In genomic region chr20:62960446-62961309, GRCh38 we compare ENCODE assay signal across 13 cellular contexts. TPM values are rescaled to one million over a fixed set of nuclear protein-coding genes. Genes with fewer than 3 reads are reported as not detected.
DNase-seq lines count a peak whose midpoint lies in the region; ATAC-seq, FAIRE-seq and TF ChIP-seq lines count a peak whose summit lies in the region.
"Not testable (repeated sequence)": the region's sequence is repeated elsewhere in the genome, so short reads cannot be mapped to it uniquely, and the experiment has no call there.
"Had no signal": no experiment of that assay in that cellular context is flagged by ENCODE, and none has a peak within 500 bp of the region (broad histone marks: within the 10 kb centered on the region; RNA-seq: fewer than 3 reads in every experiment).

No MANE protein-coding gene starts in this region.

- not testable (repeated sequence) for TF ChIP-seq POLR2A in H1 (IDR thresholded peaks at IDR 0.05; ENCODE audit: control extremely low read depth in 1 of 2, low read depth in 2 of 2, low read length in 2 of 2)
- TF ChIP-seq POLR2A in HepG2 (IDR thresholded peaks at IDR 0.05; ENCODE audit: insufficient read depth in 1 of 2, low read depth in 2 of 2, low read length in 2 of 2): 0 out of 4 replicates have a peak, but pooled peaks of 1 of the 2 experiments have one; percentile 4

- not testable (repeated sequence) for FAIRE-seq in H1 (lab: Jason Lieb, UNC); HepG2 (lab: Jason Lieb, UNC)

- H3K9ac ChIP-seq in SK-N-SH; H1 (replicated peaks in 1 of 4; ENCODE audit: extremely low read depth in 1 of 4, low read depth in 3 of 4, low read length in 3 of 4); HepG2 (ENCODE audit: insufficient read depth, low read depth, low read length): not testable (repeated sequence)

- H3K23ac ChIP-seq in H1 (ENCODE audit: insufficient read length): not testable (repeated sequence)

- intact Hi-C loops in HepG2 (cut with micrococcal nuclease; ENCODE audit: unreplicated experiment): not testable (repeated sequence)

- H3K18ac ChIP-seq in H1 (ENCODE audit: extremely low read depth, low read length): not testable (repeated sequence)

- not testable (repeated sequence) for H3K4me1 ChIP-seq in SK-N-SH (ENCODE audit: control insufficient read depth in 1 of 2, insufficient read depth in 2 of 2, low read depth in 1 of 2, low read length in 1 of 2); H1 (replicated peaks in 1 of 4; ENCODE audit: control insufficient read depth in 3 of 4, insufficient read depth in 4 of 4, low read length in 3 of 4)
- H3K4me1 ChIP-seq in HepG2 (ENCODE audit: insufficient read depth, low read length): peaks cover 24% of the 10 kb centered on the region

- H3K36me3 ChIP-seq in H7 (replicated peaks; ENCODE audit: control insufficient read depth, insufficient read depth, low read length); SK-N-SH (replicated peaks in 1 of 2; ENCODE audit: control insufficient read depth in 1 of 2, insufficient read depth in 2 of 2, low read length in 1 of 2): not testable (repeated sequence)
- H3K36me3 ChIP-seq in H1 (ENCODE audit: control insufficient read depth in 2 of 4, insufficient read depth in 4 of 4, low read length in 3 of 4) (peaks cover 1 to 13% (median 5%) of the 10 kb centered on the region in 4 experiments; a peak in 5 of 8 replicates), HepG2 (replicated peaks in 1 of 2; ENCODE audit: control insufficient read depth in 1 of 2, insufficient read depth in 2 of 2, low read length in 2 of 2) (peaks cover 79 to 95% of the 10 kb centered on the region in 2 experiments)

- not testable (repeated sequence) for H4K20me1 ChIP-seq in SK-N-SH (ENCODE audit: insufficient read depth)
- H4K20me1 ChIP-seq in H1 (replicated peaks in 1 of 2; ENCODE audit: control insufficient read depth in 1 of 2, insufficient read depth in 2 of 2, low read length in 2 of 2) (peaks cover 2 to 18% of the 10 kb centered on the region in 2 experiments), HepG2 (ENCODE audit: insufficient read depth, low read length) (peaks cover 77% of the 10 kb centered on the region)

- POLR2A ChIA-PET in SK-N-SH (lab: Yijun Ruan, JAX): not testable (repeated sequence)
- POLR2A ChIA-PET in H1 (lab: Charles Lee; ENCODE audit: partially characterized antibody): interaction anchor here (0.6 to 1.6 kb wide), 6 partner anchors 11 to 62 kb away, joined by 3 to 6 read pairs (median 3); partner anchors contain the start of gene GID8
- POLR2A ChIA-PET in HepG2 (lab: Yijun Ruan, JAX): interaction anchor here (0.9 to 1.0 kb wide), 2 partner anchors 10 to 12 kb away, joined by 3 to 4 read pairs; no protein-coding TSS in a partner anchor

- TF ChIP-seq CTCF in SK-N-SH (IDR thresholded peaks at IDR 0.05); H1 (IDR thresholded peaks at IDR 0.05; ENCODE audit: control extremely low read depth in 1 of 3, insufficient read depth in 1 of 3, low read depth in 1 of 3, low read length in 3 of 3): not testable (repeated sequence)
- 0 out of 2 replicates have a peak, but pooled peaks have one; percentile 1 for TF ChIP-seq CTCF in HepG2 (CRISPR knock-in tag; IDR thresholded peaks at IDR 0.05)

- H3K79me1 ChIP-seq in H1 (ENCODE audit: low read depth, low read length): not testable (repeated sequence)

- not testable (repeated sequence) for H3K4me2 ChIP-seq in SK-N-SH; HepG2 (ENCODE audit: low read depth, low read length)
- H3K4me2 ChIP-seq in H1 (ENCODE audit: insufficient read depth in 1 of 2, low read depth in 2 of 2, low read length in 2 of 2): 0 out of 4 replicates have a peak overlapping the region, but pooled peaks of 1 of the 2 experiments have one; percentile 6

- H3K9me3 ChIP-seq in SK-N-SH; H1 (ENCODE audit: insufficient read depth in 2 of 2, low read depth in 1 of 2, low read length in 1 of 2); HepG2 (ENCODE audit: low read length): not testable (repeated sequence)

- not testable (repeated sequence) for H4K91ac ChIP-seq in H1 (replicated peaks; ENCODE audit: insufficient read length, low read length)

- ATAC-seq in HepG2: not testable (repeated sequence)

- 75% methylated on average over 11 of the region's 31 CpGs for WGBS in SK-N-SH (ENCODE audit: low lambda C conversion rate)
- 92% methylated on average over 23 of the region's 31 CpGs; no CpG with 5 or more reads in 1 of the 2 experiments for WGBS in H1 (ENCODE audit: extremely low coverage in 1 of 2, insufficient coverage in 1 of 2, insufficient read length in 1 of 2, insufficient replicate concordance in 2 of 2, low coverage in 1 of 2, low lambda C conversion rate in 2 of 2, missing lambda C conversion rate in 1 of 2), 2 experiments
- 97% methylated on average over 21 of the region's 31 CpGs for WGBS in HepG2 (ENCODE audit: low lambda C conversion rate)

- not testable (repeated sequence) for H3F3A ChIP-seq in SK-N-SH (replicated peaks; ENCODE audit: insufficient read depth)

- not testable (repeated sequence) for H3K9me2 ChIP-seq in SK-N-SH

- not testable (repeated sequence) for BruUV-seq in HepG2 (replicated peaks; lab: Mats Ljungman, UMichigan)

- TF ChIP-seq RAD21 in SK-N-SH (IDR thresholded peaks at IDR 0.05; ENCODE audit: low read length); H1 (IDR thresholded peaks at IDR 0.05 in 1 of 2, conservative IDR thresholded peaks at IDR 0.05 in 1 of 2; ENCODE audit: low read depth in 2 of 2, low read length in 2 of 2); HepG2 (CRISPR knock-in tag; IDR thresholded peaks at IDR 0.05): not testable (repeated sequence)

- H3K4ac ChIP-seq in H1 (replicated peaks; ENCODE audit: insufficient read length, low read depth, low read length): not testable (repeated sequence)

- not testable (repeated sequence) for TF ChIP-seq EP300 in SK-N-SH (IDR thresholded peaks at IDR 0.05; ENCODE audit: borderline replicate concordance in 1 of 2, low read depth in 1 of 2, low read length in 1 of 2); H1 (IDR thresholded peaks at IDR 0.05; ENCODE audit: borderline replicate concordance in 1 of 2, low read depth in 2 of 2, low read length in 2 of 2); HepG2 (IDR thresholded peaks at IDR 0.05; ENCODE audit: low read depth in 2 of 2, low read length in 2 of 2); HepG2 (CRISPR knock-in tag; IDR thresholded peaks at IDR 0.05; ENCODE audit: borderline replicate concordance)

- not testable (repeated sequence) for H4K8ac ChIP-seq in H1 (ENCODE audit: extremely low read depth, insufficient read depth, low read length)

- H3K14ac ChIP-seq in H1 (ENCODE audit: insufficient read length): not testable (repeated sequence)

- not testable (repeated sequence) for H3K23me2 ChIP-seq in H1 (ENCODE audit: low read depth, low read length)

- not testable (repeated sequence) for H2BK120ac ChIP-seq in H1 (replicated peaks; ENCODE audit: low read depth, low read length)

- not testable (repeated sequence) for H2BK5ac ChIP-seq in H1 (ENCODE audit: low read depth, low read length)

- in situ Hi-C loops in HepG2 (cut with HindIII; ENCODE audit: extremely low pct_ligation_motif_present, low pct_unique_long_range_greater_than_20kb): not testable (repeated sequence)

- H2BK15ac ChIP-seq in H1 (ENCODE audit: low read length): not testable (repeated sequence)

- H3K79me2 ChIP-seq in SK-N-SH (ENCODE audit: insufficient read depth); H1 (ENCODE audit: control insufficient read depth in 1 of 2, insufficient read depth in 2 of 2, low read length in 2 of 2): not testable (repeated sequence)
- H3K79me2 ChIP-seq in HepG2 (ENCODE audit: insufficient read depth, low read length): peaks cover 22% of the 10 kb centered on the region

- not testable (repeated sequence) for H2AFZ ChIP-seq in SK-N-SH (ENCODE audit: low read depth); H1 (ENCODE audit: low read length); HepG2 (ENCODE audit: low read length)

- H3K4me3 ChIP-seq in H7 (ENCODE audit: insufficient read depth, low read depth, low read length); SK-N-SH (ENCODE audit: low read depth in 2 of 2, low read length in 1 of 2); H1 (ENCODE audit: extremely low read depth in 1 of 4, insufficient read depth in 2 of 4, low read depth in 3 of 4, low read length in 4 of 4); HepG2 (replicated peaks in 1 of 3; ENCODE audit: insufficient read depth in 1 of 3, low read depth in 2 of 3, low read length in 3 of 3): not testable (repeated sequence)

- not testable (repeated sequence) for H2BK20ac ChIP-seq in H1 (ENCODE audit: low read length)

- H3K27ac ChIP-seq in SK-N-SH (ENCODE audit: low read depth in 2 of 2, low read length in 1 of 2); H1 (ENCODE audit: low read depth, low read length); HepG2 (ENCODE audit: extremely low read length, insufficient read depth, low read length): not testable (repeated sequence)

- H2BK12ac ChIP-seq in H1 (ENCODE audit: low read depth, low read length): not testable (repeated sequence)

- H4K5ac ChIP-seq in H1 (ENCODE audit: insufficient read length, low read depth, low read length): not testable (repeated sequence)

- CTCF ChIA-PET in SK-N-SH (lab: Yijun Ruan, JAX) (interaction anchor here (1.0 to 1.8 kb wide), 6 partner anchors 10 to 50 kb away, joined by 4 to 8 read pairs (median 4); no protein-coding TSS in a partner anchor), H1 (lab: Charles Lee; ENCODE audit: partially characterized antibody) (interaction anchor here (0.6 to 1.9 kb wide), 6 partner anchors 10 to 577 kb away, joined by 3 to 9 read pairs (median 4); partner anchors contain the start of gene PTK6)
- CTCF ChIA-PET in HepG2 (lab: Yijun Ruan, JAX; ENCODE audit: low intra/inter-chr PET ratio, low total read pairs): not testable (repeated sequence)

- H2AK5ac ChIP-seq in H1 (ENCODE audit: low read depth, low read length): not testable (repeated sequence)

- DNase-seq in H7: peak; percentile 90
- DNase-seq in NCI-H146 (lab: John Stamatoyannopoulos, UW): peak; percentile 76
- DNase-seq in NCI-H2227 treated with DMSO at 0.1 percent for 48 hours (lab: John Stamatoyannopoulos, UW): peak; percentile 14
- DNase-seq in NCI-H82 treated with DMSO at 0.1 percent for 48 hours (lab: John Stamatoyannopoulos, UW; ENCODE audit: unreplicated experiment): peak; percentile 75
- DNase-seq in SK-N-SH: peak; percentile 72
- not testable (repeated sequence) for DNase-seq in H1 (ENCODE audit: low read depth in 1 of 2, low spot score in 2 of 2); HepG2 (ENCODE audit: low spot score)

- H3K56ac ChIP-seq in H1 (replicated peaks; ENCODE audit: insufficient read length, low read depth, low read length): not testable (repeated sequence)

- H3K27me3 ChIP-seq in H7 (ENCODE audit: control insufficient read depth, insufficient read depth, low read length); H1 (replicated peaks in 1 of 4; ENCODE audit: control insufficient read depth in 3 of 4, extremely low read depth in 1 of 4, insufficient read depth in 3 of 4, low read length in 3 of 4); HepG2 (ENCODE audit: control insufficient read depth in 1 of 2, insufficient read depth in 2 of 2, low read length in 2 of 2): not testable (repeated sequence)
- H3K27me3 ChIP-seq in SK-N-SH (ENCODE audit: insufficient read depth): 0 out of 2 replicates have a peak, but pooled peaks cover 11% of the 10 kb centered on the region

RNA-seq across cellular contexts. Expression of gene SLC17A9, which starts 8.2 kb away (rescaled TPM):
- total RNA-seq in H7 (2014; rRNA removed; shearing (Covaris generic)): 32.6 and 41.4 TPM in 2 replicates
- polyA plus RNA-seq in SK-N-SH (2012; rRNA removed): not detected in 2 replicates
- 0.01 TPM in 1 of 2 replicates, not detected in the other for polyA plus RNA-seq in SK-N-SH (2012; cell fraction: cytosol; rRNA removed)
- polyA plus RNA-seq in SK-N-SH (2012; cell fraction: nucleus; rRNA removed): 0.19 and 0.23 TPM in 2 replicates
- 31.1 and 35.2 TPM in 2 replicates for total RNA-seq in H1 (2021; fragmentation: NEBNext Ultra II Directional; extraction: Animal tissue kit (Norgen Biotek cat#: 25700))
- polyA plus RNA-seq in H1 (2011; rRNA removed): 23.5 and 39.6 TPM in 2 replicates
- polyA plus RNA-seq in H1 (2011; cell fraction: cytosol; rRNA removed): 26.0 TPM
- 178 TPM for polyA plus RNA-seq in H1 (2011; cell fraction: nucleus; rRNA removed)
- 15.9 to 29.2 TPM (median 25.3 TPM) in 4 replicates for polyA plus RNA-seq in H1 (2012, experiment 1 of 2)
- polyA plus RNA-seq in H1 (2012, experiment 2 of 2): 17.4 TPM
- polyA plus RNA-seq in H1 (2013, experiment 1 of 2): 44.3 TPM
- polyA plus RNA-seq in H1 (2013, experiment 2 of 2): 44.7 TPM
- 6.0 and 6.5 TPM in 2 replicates for polyA minus RNA-seq in H1 (2011; rRNA and poly(A)+ RNA removed)
- 10.4 TPM for polyA minus RNA-seq in H1 (2011; cell fraction: cytosol; rRNA and poly(A)+ RNA removed)
- 14.7 TPM for polyA minus RNA-seq in H1 (2011; cell fraction: nucleus; rRNA and poly(A)+ RNA removed)
- total RNA-seq in HepG2 (2016; rRNA removed; fragmentation: Illumina TruSeq; extraction: Trizol): 33.6 and 110 TPM in 2 replicates
- 27.1 and 27.6 TPM in 2 replicates for total RNA-seq in HepG2 (2016; cell fraction: cytosol; rRNA removed; fragmentation: Illumina TruSeq; extraction: Trizol; ENCODE audit: low read depth)
- total RNA-seq in HepG2 (2016; cell fraction: insoluble cytoplasmic fraction; rRNA removed; fragmentation: Illumina TruSeq; extraction: Trizol): 25.3 and 116 TPM in 2 replicates
- 36.6 and 38.0 TPM in 2 replicates for total RNA-seq in HepG2 (2016; cell fraction: membrane; rRNA removed; fragmentation: Illumina TruSeq; extraction: Trizol)
- total RNA-seq in HepG2 (2016; cell fraction: nucleus; rRNA removed; fragmentation: Illumina TruSeq; extraction: Trizol): 145 and 168 TPM in 2 replicates
- polyA plus RNA-seq in HepG2 (2011; rRNA removed): 191 and 280 TPM in 2 replicates
- polyA plus RNA-seq in HepG2 (2011; cell fraction: cytosol; rRNA removed): 57.2 and 94.5 TPM in 2 replicates
- polyA plus RNA-seq in HepG2 (2011; cell fraction: nucleus; rRNA removed): 3,698 and 4,960 TPM in 2 replicates
- 173 and 220 TPM in 2 replicates for polyA plus RNA-seq in HepG2 (2012)
- polyA plus RNA-seq in HepG2 (2016; cell fraction: cytosol; fragmentation: Illumina TruSeq; extraction: Trizol; ENCODE audit: low read depth): 16.5 and 18.1 TPM in 2 replicates
- polyA plus RNA-seq in HepG2 (2016; cell fraction: insoluble cytoplasmic fraction; fragmentation: Illumina TruSeq; extraction: Trizol; ENCODE audit: low read depth): 36.5 and 42.6 TPM in 2 replicates
- 30.7 and 32.6 TPM in 2 replicates for polyA plus RNA-seq in HepG2 (2016; cell fraction: membrane; fragmentation: Illumina TruSeq; extraction: Trizol; ENCODE audit: low read depth)
- 553 and 603 TPM in 2 replicates for polyA plus RNA-seq in HepG2 (2016; cell fraction: nucleus; fragmentation: Illumina TruSeq; extraction: Trizol; ENCODE audit: insufficient read depth, low read depth)
- polyA minus RNA-seq in HepG2 (2011; rRNA and poly(A)+ RNA removed; ENCODE audit: low replicate concordance): 0.07 and 195 TPM in 2 replicates
- 33.4 and 43.3 TPM in 2 replicates for polyA minus RNA-seq in HepG2 (2011; cell fraction: cytosol; rRNA and poly(A)+ RNA removed)
- polyA minus RNA-seq in HepG2 (2011; cell fraction: nucleus; rRNA and poly(A)+ RNA removed): 176 and 196 TPM in 2 replicates
- total RNA-seq: HT1080, M059J had no signal

RNA-seq across cellular contexts. Expression of gene GID8, which starts 22.7 kb away (rescaled TPM):
- total RNA-seq in H7 (2014; rRNA removed; shearing (Covaris generic)): 49.1 and 57.0 TPM in 2 replicates
- polyA plus RNA-seq in SK-N-SH (2012; rRNA removed) (18.1 and 18.7 TPM in 2 replicates), H1 (2011; rRNA removed) (39.7 and 40.7 TPM in 2 replicates), HepG2 (2011; rRNA removed) (39.0 and 39.6 TPM in 2 replicates)
- polyA plus RNA-seq in SK-N-SH (2012; cell fraction: cytosol; rRNA removed): 18.8 and 19.9 TPM in 2 replicates
- 13.2 and 15.2 TPM in 2 replicates for polyA plus RNA-seq in SK-N-SH (2012; cell fraction: nucleus; rRNA removed)
- total RNA-seq in H1 (2021; fragmentation: NEBNext Ultra II Directional; extraction: Animal tissue kit (Norgen Biotek cat#: 25700)): 72.9 and 73.1 TPM in 2 replicates
- polyA plus RNA-seq in H1 (2011; cell fraction: cytosol; rRNA removed): 44.1 TPM
- polyA plus RNA-seq in H1 (2011; cell fraction: nucleus; rRNA removed): 33.3 TPM
- 43.9 to 48.5 TPM (median 46.8 TPM) in 4 replicates for polyA plus RNA-seq in H1 (2012, experiment 1 of 2)
- 28.5 TPM for polyA plus RNA-seq in H1 (2012, experiment 2 of 2)
- 46.0 TPM for polyA plus RNA-seq in H1 (2013, experiment 1 of 2)
- 45.2 TPM for polyA plus RNA-seq in H1 (2013, experiment 2 of 2)
- polyA minus RNA-seq in H1 (2011; rRNA and poly(A)+ RNA removed): 51.3 and 52.9 TPM in 2 replicates
- 29.9 TPM for polyA minus RNA-seq in H1 (2011; cell fraction: cytosol; rRNA and poly(A)+ RNA removed)
- 23.9 TPM for polyA minus RNA-seq in H1 (2011; cell fraction: nucleus; rRNA and poly(A)+ RNA removed)
- 59.8 and 74.4 TPM in 2 replicates for total RNA-seq in HepG2 (2016; rRNA removed; fragmentation: Illumina TruSeq; extraction: Trizol)
- 17.8 and 18.7 TPM in 2 replicates for total RNA-seq in HepG2 (2016; cell fraction: cytosol; rRNA removed; fragmentation: Illumina TruSeq; extraction: Trizol; ENCODE audit: low read depth)
- total RNA-seq in HepG2 (2016; cell fraction: insoluble cytoplasmic fraction; rRNA removed; fragmentation: Illumina TruSeq; extraction: Trizol): 60.3 and 68.0 TPM in 2 replicates
- 45.9 and 46.6 TPM in 2 replicates for total RNA-seq in HepG2 (2016; cell fraction: membrane; rRNA removed; fragmentation: Illumina TruSeq; extraction: Trizol)
- total RNA-seq in HepG2 (2016; cell fraction: nucleus; rRNA removed; fragmentation: Illumina TruSeq; extraction: Trizol): 35.6 and 42.8 TPM in 2 replicates
- 39.6 and 40.7 TPM in 2 replicates for polyA plus RNA-seq in HepG2 (2011; cell fraction: cytosol; rRNA removed)
- 23.9 and 26.9 TPM in 2 replicates for polyA plus RNA-seq in HepG2 (2011; cell fraction: nucleus; rRNA removed)
- polyA plus RNA-seq in HepG2 (2012): 36.8 and 46.0 TPM in 2 replicates
- 14.5 and 16.6 TPM in 2 replicates for polyA plus RNA-seq in HepG2 (2016; cell fraction: cytosol; fragmentation: Illumina TruSeq; extraction: Trizol; ENCODE audit: low read depth)
- polyA plus RNA-seq in HepG2 (2016; cell fraction: insoluble cytoplasmic fraction; fragmentation: Illumina TruSeq; extraction: Trizol; ENCODE audit: low read depth): 66.0 and 70.4 TPM in 2 replicates
- polyA plus RNA-seq in HepG2 (2016; cell fraction: membrane; fragmentation: Illumina TruSeq; extraction: Trizol; ENCODE audit: low read depth): 31.6 and 32.0 TPM in 2 replicates
- 58.8 and 62.9 TPM in 2 replicates for polyA plus RNA-seq in HepG2 (2016; cell fraction: nucleus; fragmentation: Illumina TruSeq; extraction: Trizol; ENCODE audit: insufficient read depth, low read depth)
- 30.6 and 61.9 TPM in 2 replicates for polyA minus RNA-seq in HepG2 (2011; rRNA and poly(A)+ RNA removed; ENCODE audit: low replicate concordance)
- polyA minus RNA-seq in HepG2 (2011; cell fraction: cytosol; rRNA and poly(A)+ RNA removed): 28.5 and 31.3 TPM in 2 replicates
- 27.2 and 34.4 TPM in 2 replicates for polyA minus RNA-seq in HepG2 (2011; cell fraction: nucleus; rRNA and poly(A)+ RNA removed)

RNA-seq across cellular contexts. Expression of gene DIDO1, which starts 34.4 kb away (rescaled TPM):
- 53.2 and 63.4 TPM in 2 replicates for total RNA-seq in H7 (2014; rRNA removed; shearing (Covaris generic))
- 14.7 and 15.6 TPM in 2 replicates for polyA plus RNA-seq in SK-N-SH (2012; rRNA removed)
- polyA plus RNA-seq in SK-N-SH (2012; cell fraction: cytosol; rRNA removed): 9.5 and 11.1 TPM in 2 replicates
- polyA plus RNA-seq in SK-N-SH (2012; cell fraction: nucleus; rRNA removed): 59.9 and 69.2 TPM in 2 replicates
- total RNA-seq in H1 (2021; fragmentation: NEBNext Ultra II Directional; extraction: Animal tissue kit (Norgen Biotek cat#: 25700)): 82.8 and 83.2 TPM in 2 replicates
- 53.6 and 58.8 TPM in 2 replicates for polyA plus RNA-seq in H1 (2011; rRNA removed)
- polyA plus RNA-seq in H1 (2011; cell fraction: cytosol; rRNA removed): 66.3 TPM
- 116 TPM for polyA plus RNA-seq in H1 (2011; cell fraction: nucleus; rRNA removed)
- polyA plus RNA-seq in H1 (2012, experiment 1 of 2): 47.3 to 53.1 TPM (median 49.3 TPM) in 4 replicates
- polyA plus RNA-seq in H1 (2012, experiment 2 of 2): 13.9 TPM
- 63.3 TPM for polyA plus RNA-seq in H1 (2013, experiment 1 of 2)
- polyA plus RNA-seq in H1 (2013, experiment 2 of 2): 61.2 TPM
- polyA minus RNA-seq in H1 (2011; rRNA and poly(A)+ RNA removed): 46.3 and 51.4 TPM in 2 replicates
- polyA minus RNA-seq in H1 (2011; cell fraction: cytosol; rRNA and poly(A)+ RNA removed): 31.8 TPM
- 65.1 TPM for polyA minus RNA-seq in H1 (2011; cell fraction: nucleus; rRNA and poly(A)+ RNA removed)
- 75.1 and 77.0 TPM in 2 replicates for total RNA-seq in HepG2 (2016; rRNA removed; fragmentation: Illumina TruSeq; extraction: Trizol)
- 14.5 and 17.3 TPM in 2 replicates for total RNA-seq in HepG2 (2016; cell fraction: cytosol; rRNA removed; fragmentation: Illumina TruSeq; extraction: Trizol; ENCODE audit: low read depth)
- total RNA-seq in HepG2 (2016; cell fraction: insoluble cytoplasmic fraction; rRNA removed; fragmentation: Illumina TruSeq; extraction: Trizol): 71.7 and 75.6 TPM in 2 replicates
- 32.1 and 34.1 TPM in 2 replicates for total RNA-seq in HepG2 (2016; cell fraction: membrane; rRNA removed; fragmentation: Illumina TruSeq; extraction: Trizol)
- total RNA-seq in HepG2 (2016; cell fraction: nucleus; rRNA removed; fragmentation: Illumina TruSeq; extraction: Trizol): 86.6 and 98.5 TPM in 2 replicates
- 72.6 and 75.0 TPM in 2 replicates for polyA plus RNA-seq in HepG2 (2011; rRNA removed)
- polyA plus RNA-seq in HepG2 (2011; cell fraction: cytosol; rRNA removed): 53.2 and 57.1 TPM in 2 replicates
- polyA plus RNA-seq in HepG2 (2011; cell fraction: nucleus; rRNA removed): 292 and 297 TPM in 2 replicates
- 67.9 and 74.0 TPM in 2 replicates for polyA plus RNA-seq in HepG2 (2012)
- polyA plus RNA-seq in HepG2 (2016; cell fraction: cytosol; fragmentation: Illumina TruSeq; extraction: Trizol; ENCODE audit: low read depth): 3.0 TPM in 2 replicates
- polyA plus RNA-seq in HepG2 (2016; cell fraction: insoluble cytoplasmic fraction; fragmentation: Illumina TruSeq; extraction: Trizol; ENCODE audit: low read depth): 61.5 and 65.9 TPM in 2 replicates
- 10.9 and 11.6 TPM in 2 replicates for polyA plus RNA-seq in HepG2 (2016; cell fraction: membrane; fragmentation: Illumina TruSeq; extraction: Trizol; ENCODE audit: low read depth)
- 130 and 135 TPM in 2 replicates for polyA plus RNA-seq in HepG2 (2016; cell fraction: nucleus; fragmentation: Illumina TruSeq; extraction: Trizol; ENCODE audit: insufficient read depth, low read depth)
- 33.0 and 89.8 TPM in 2 replicates for polyA minus RNA-seq in HepG2 (2011; rRNA and poly(A)+ RNA removed; ENCODE audit: low replicate concordance)
- polyA minus RNA-seq in HepG2 (2011; cell fraction: cytosol; rRNA and poly(A)+ RNA removed): 30.7 and 35.0 TPM in 2 replicates
- 139 and 144 TPM in 2 replicates for polyA minus RNA-seq in HepG2 (2011; cell fraction: nucleus; rRNA and poly(A)+ RNA removed)

RNA-seq across cellular contexts. Expression of gene BHLHE23, which starts 46.1 kb away (rescaled TPM):
- 2.1 TPM in 2 replicates for total RNA-seq in H7 (2014; rRNA removed; shearing (Covaris generic))
- not detected in 2 replicates for polyA plus RNA-seq in SK-N-SH (2012; rRNA removed)
- polyA plus RNA-seq in SK-N-SH (2012; cell fraction: cytosol; rRNA removed): not detected in 2 replicates
- polyA plus RNA-seq in SK-N-SH (2012; cell fraction: nucleus; rRNA removed): not detected in 2 replicates
- 0.38 and 0.47 TPM in 2 replicates for total RNA-seq in H1 (2021; fragmentation: NEBNext Ultra II Directional; extraction: Animal tissue kit (Norgen Biotek cat#: 25700))
- 0.36 TPM in 1 of 2 replicates, not detected in the other for polyA plus RNA-seq in H1 (2011; rRNA removed)
- 0.14 TPM for polyA plus RNA-seq in H1 (2011; cell fraction: cytosol; rRNA removed)
- polyA plus RNA-seq in H1 (2011; cell fraction: nucleus; rRNA removed): 0.13 TPM
- polyA plus RNA-seq in H1 (2012, experiment 1 of 2): not detected in 4 replicates
- polyA plus RNA-seq in H1 (2012, experiment 2 of 2): not detected
- 0.04 TPM for polyA plus RNA-seq in H1 (2013, experiment 1 of 2)
- 0.09 TPM for polyA plus RNA-seq in H1 (2013, experiment 2 of 2)
- polyA minus RNA-seq in H1 (2011; rRNA and poly(A)+ RNA removed): not detected in 2 replicates
- 1.0 TPM for polyA minus RNA-seq in H1 (2011; cell fraction: cytosol; rRNA and poly(A)+ RNA removed)
- polyA minus RNA-seq in H1 (2011; cell fraction: nucleus; rRNA and poly(A)+ RNA removed): 0.80 TPM
- total RNA-seq in HepG2 (2016; rRNA removed; fragmentation: Illumina TruSeq; extraction: Trizol): not detected in 2 replicates
- total RNA-seq in HepG2 (2016; cell fraction: cytosol; rRNA removed; fragmentation: Illumina TruSeq; extraction: Trizol; ENCODE audit: low read depth): not detected in 2 replicates
- total RNA-seq in HepG2 (2016; cell fraction: insoluble cytoplasmic fraction; rRNA removed; fragmentation: Illumina TruSeq; extraction: Trizol): not detected in 2 replicates
- total RNA-seq in HepG2 (2016; cell fraction: membrane; rRNA removed; fragmentation: Illumina TruSeq; extraction: Trizol): not detected in 2 replicates
- total RNA-seq in HepG2 (2016; cell fraction: nucleus; rRNA removed; fragmentation: Illumina TruSeq; extraction: Trizol): not detected in 2 replicates
- polyA plus RNA-seq in HepG2 (2011; rRNA removed): not detected in 2 replicates
- not detected in 2 replicates for polyA plus RNA-seq in HepG2 (2011; cell fraction: cytosol; rRNA removed)
- polyA plus RNA-seq in HepG2 (2011; cell fraction: nucleus; rRNA removed): not detected in 2 replicates
- polyA plus RNA-seq in HepG2 (2012): not detected in 2 replicates
- not detected in 2 replicates for polyA plus RNA-seq in HepG2 (2016; cell fraction: cytosol; fragmentation: Illumina TruSeq; extraction: Trizol; ENCODE audit: low read depth)
- polyA plus RNA-seq in HepG2 (2016; cell fraction: insoluble cytoplasmic fraction; fragmentation: Illumina TruSeq; extraction: Trizol; ENCODE audit: low read depth): not detected in 2 replicates
- polyA plus RNA-seq in HepG2 (2016; cell fraction: membrane; fragmentation: Illumina TruSeq; extraction: Trizol; ENCODE audit: low read depth): not detected in 2 replicates
- polyA plus RNA-seq in HepG2 (2016; cell fraction: nucleus; fragmentation: Illumina TruSeq; extraction: Trizol; ENCODE audit: insufficient read depth, low read depth): not detected in 2 replicates
- not detected in 2 replicates for polyA minus RNA-seq in HepG2 (2011; rRNA and poly(A)+ RNA removed; ENCODE audit: low replicate concordance)
- not detected in 2 replicates for polyA minus RNA-seq in HepG2 (2011; cell fraction: cytosol; rRNA and poly(A)+ RNA removed)
- not detected in 2 replicates for polyA minus RNA-seq in HepG2 (2011; cell fraction: nucleus; rRNA and poly(A)+ RNA removed)
- total RNA-seq: G401, HT1080, IMR-90, M059J, Right ventricle myocardium superior, T-cell had no signal
- polyA plus RNA-seq: IMR-90 had no signal
